29 cellular contexts compared by ENCODE assay signal in the genomic region with DNA sequence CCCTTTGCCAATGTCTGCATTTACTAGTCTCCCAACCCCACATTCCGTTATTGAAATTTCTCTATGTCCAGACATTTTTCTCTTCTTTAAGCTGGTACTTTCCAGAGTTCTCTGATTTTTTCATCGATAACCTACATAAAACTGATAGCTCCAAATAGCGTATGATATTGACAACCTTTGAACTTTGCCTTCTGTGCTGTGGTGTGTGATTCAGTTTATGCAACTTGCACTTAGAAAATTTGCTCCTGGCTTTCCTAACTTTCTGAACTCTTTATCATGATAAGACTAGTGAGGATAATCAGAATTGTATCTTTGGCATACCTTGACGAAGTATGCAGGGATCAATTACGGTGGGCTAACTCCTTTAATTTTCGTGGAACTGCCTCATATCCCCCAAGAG.
"Had no signal": no experiment of that assay in that cellular context is flagged by ENCODE, and none has a peak within 500 bp of the region (broad histone marks: within the 10 kb centered on the region; RNA-seq: fewer than 3 reads in every experiment).

No MANE protein-coding gene starts in this region.

- H3K36me3 ChIP-seq: colonic mucosa, esophagus muscularis mucosa, esophagus squamous epithelium, gastrocnemius medialis, gastroesophageal sphincter, heart left ventricle, heart right ventricle had no signal

- FAIRE-seq: colon, endometrium, endothelial cell of umbilical vein, frontal cortex had no signal

- H3K4me3 ChIP-seq: colonic mucosa, coronary artery, dorsolateral prefrontal cortex, esophagus muscularis mucosa, esophagus squamous epithelium, gastrocnemius medialis, gastroesophageal sphincter, heart left ventricle, heart right ventricle had no signal

- H3K4me3 Mint-ChIP-seq: dendritic cell treated with granulocyte-macrophage colony-stimulating factor and Interleukin-4, amounts not matched to agents 40 ng/mL and 50 ng/mL, for 4 days; effector memory CD8-positive, alpha-beta T cell; endodermal cell had no signal

- H3K9me3 ChIP-seq: colonic mucosa, gastroesophageal sphincter had no signal

- H3K27me3 Mint-ChIP-seq: dendritic cell treated with granulocyte-macrophage colony-stimulating factor and Interleukin-4, amounts not matched to agents 40 ng/mL and 50 ng/mL, for 4 days; effector memory CD8-positive, alpha-beta T cell had no signal

- H3K4me1 Mint-ChIP-seq: endodermal cell had no signal

- H3K27ac Mint-ChIP-seq: dendritic cell treated with granulocyte-macrophage colony-stimulating factor and Interleukin-4, amounts not matched to agents 40 ng/mL and 50 ng/mL, for 4 days; effector memory CD8-positive, alpha-beta T cell; endodermal cell had no signal

- ATAC-seq: effector memory CD8-positive, alpha-beta T cell; esophagus mucosa; foreskin keratinocyte; gastrocnemius medialis; gastroesophageal sphincter; heart left ventricle; heart right ventricle had no signal

- DNase-seq: colonic mucosa; cortex of kidney; dermis blood vessel endothelial cell; dorsolateral prefrontal cortex; effector CD4-positive, alpha-beta T cell; effector CD8-positive, alpha-beta T cell; effector memory CD4-positive, alpha-beta T cell; effector memory CD8-positive, alpha-beta T cell; endodermal cell; erythroblast; esophagus squamous epithelium; foreskin fibroblast; foreskin keratinocyte; foreskin melanocyte; gastrocnemius medialis; glutamatergic neuron; head of caudate nucleus; heart left ventricle; heart right ventricle had no signal

- H3K27ac ChIP-seq: colonic mucosa, coronary artery, dorsolateral prefrontal cortex, epithelial cell of prostate, esophagus muscularis mucosa, esophagus squamous epithelium, foreskin keratinocyte, gastrocnemius medialis, gastroesophageal sphincter, heart left ventricle, heart right ventricle had no signal

- H3K27me3 ChIP-seq: colonic mucosa, dorsolateral prefrontal cortex, esophagus muscularis mucosa, esophagus squamous epithelium, foreskin keratinocyte, gastrocnemius medialis, gastroesophageal sphincter, heart left ventricle, heart right ventricle had no signal

- H3K9me3 Mint-ChIP-seq: effector memory CD8-positive, alpha-beta T cell had no signal

- H3K4me1 ChIP-seq: colonic mucosa, esophagus muscularis mucosa, esophagus squamous epithelium, foreskin keratinocyte, gastrocnemius medialis, gastroesophageal sphincter, heart left ventricle, heart right ventricle had no signal
